In the genomic region with DNA sequence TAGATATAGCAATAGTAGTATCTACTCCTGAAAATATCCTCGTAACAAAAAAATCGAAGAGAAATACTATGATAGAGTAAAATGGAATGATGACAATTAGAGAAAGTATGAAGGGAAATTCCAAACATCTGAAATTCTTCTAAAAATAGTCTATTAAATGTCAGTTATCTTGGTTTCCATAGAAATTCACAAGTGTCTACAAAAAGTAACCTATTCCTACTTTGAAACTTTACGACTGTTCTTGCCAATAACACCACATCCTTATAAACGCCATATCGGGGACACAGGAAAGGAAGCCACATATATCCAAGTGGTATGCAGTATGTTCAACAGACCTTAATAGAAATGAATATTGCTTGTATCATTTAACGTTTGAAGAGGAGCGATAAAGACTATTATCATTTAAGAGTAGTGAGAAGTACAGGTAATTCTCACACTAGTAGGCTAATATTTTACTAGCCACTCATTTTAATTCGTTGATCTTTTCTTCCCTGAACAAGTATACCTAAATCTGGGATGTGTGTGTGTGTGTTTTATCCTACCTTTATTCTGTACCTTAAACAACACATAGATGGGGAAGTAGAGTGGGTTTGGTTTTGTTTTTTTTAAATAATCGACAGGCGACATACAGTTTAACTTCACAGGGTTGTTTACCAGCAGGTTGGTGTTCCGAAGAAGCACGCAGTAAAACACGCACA, we compare ENCODE assay signal across 1 cellular context.
TF ChIP-seq lines count a peak whose summit lies in the region.

No MANE protein-coding gene starts in this region.

TF ChIP-seq in SK-N-SH, 30 proteins besides CTCF, POLR2A, EP300 and RAD21 (continued from another document):
- TF ChIP-seq, protein P1, sequence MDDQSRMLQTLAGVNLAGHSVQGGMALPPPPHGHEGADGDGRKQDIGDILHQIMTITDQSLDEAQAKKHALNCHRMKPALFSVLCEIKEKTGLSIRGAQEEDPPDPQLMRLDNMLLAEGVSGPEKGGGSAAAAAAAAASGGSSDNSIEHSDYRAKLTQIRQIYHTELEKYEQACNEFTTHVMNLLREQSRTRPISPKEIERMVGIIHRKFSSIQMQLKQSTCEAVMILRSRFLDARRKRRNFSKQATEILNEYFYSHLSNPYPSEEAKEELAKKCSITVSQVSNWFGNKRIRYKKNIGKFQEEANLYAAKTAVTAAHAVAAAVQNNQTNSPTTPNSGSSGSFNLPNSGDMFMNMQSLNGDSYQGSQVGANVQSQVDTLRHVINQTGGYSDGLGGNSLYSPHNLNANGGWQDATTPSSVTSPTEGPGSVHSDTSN (IDR thresholded peaks at IDR 0.05): peak; percentile 25; the same call in 1 of the 2 replicates
